Comparison of ENCODE assay signal across 9 cellular contexts in genomic region chr2:69054431-69054830, GRCh38. TPM values are rescaled to one million over a fixed set of nuclear protein-coding genes. Genes with fewer than 3 reads are reported as not detected.
DNase-seq lines count a peak whose midpoint lies in the region; ATAC-seq and TF ChIP-seq lines count a peak whose summit lies in the region.
"Had no signal": no experiment of that assay in that cellular context is flagged by ENCODE, and none has a peak within 500 bp of the region (broad histone marks: within the 10 kb centered on the region; RNA-seq: fewer than 3 reads in every experiment).

No MANE protein-coding gene starts in this region.

- no peak overlapping the region for H3K4me3 ChIP-seq in endodermal cell (ENCODE audit: low read length)

- H3K36me3 Mint-ChIP-seq in endodermal cell (ENCODE audit: low read depth), result peaks cover 19% of the 10 kb centered on the region

- no peak for TF ChIP-seq CTCF in endodermal cell (conservative IDR thresholded peaks at IDR 0.05)

- H3K4me1 ChIP-seq in endodermal cell (ENCODE audit: control insufficient read depth, insufficient read depth, low read length), result no peaks in the 10 kb centered on the region

- no peak overlapping the region for H3K9ac ChIP-seq in endodermal cell (ENCODE audit: extremely low read depth, low read length, poor library complexity, severe bottlenecking)

- WGBS in endodermal cell (ENCODE audit: insufficient coverage in 1 of 2, insufficient read length in 1 of 2), 2 experiments, result 80 to 92% methylated on average over 1 to 2 of the region's 2 CpGs

- peaks cover 5% of the 10 kb centered on the region for H3K9me3 ChIP-seq in endodermal cell (ENCODE audit: control insufficient read depth, low read length)

- no peak overlapping the region for H3K4me3 Mint-ChIP-seq in endodermal cell

- H3K36me3 ChIP-seq in endodermal cell (ENCODE audit: control insufficient read depth, insufficient read depth, low read length), result no peaks in the 10 kb centered on the region

- H3K27ac ChIP-seq in endodermal cell (ENCODE audit: low read depth, low read length), result no peak overlapping the region

- H3K27me3 Mint-ChIP-seq in endodermal cell (ENCODE audit: insufficient read depth), result no peaks in the 10 kb centered on the region

- H3K27ac Mint-ChIP-seq in endodermal cell, result no peak overlapping the region

- ATAC-seq in GM18858 (IDR thresholded peaks at IDR 0.05; ENCODE audit: unreplicated experiment), result peak; percentile 92
- peak; percentile 62 for ATAC-seq in GM21576 (IDR thresholded peaks at IDR 0.05; ENCODE audit: unreplicated experiment)

- no peaks in the 10 kb centered on the region for H3K27me3 ChIP-seq in endodermal cell (ENCODE audit: control insufficient read depth, insufficient read depth, low read length, poor library complexity, severe bottlenecking)

- no peaks in the 10 kb centered on the region for H3K9me3 Mint-ChIP-seq in endodermal cell

- DNase-seq in MV-4-11 (lab: John Stamatoyannopoulos, UW) (peak; percentile 51), myocyte (ENCODE audit: low read depth) (peak; percentile 79), endodermal cell (no peak), NOMO-1 treated with dmso at 0.1 percent for 144 hours (lab: John Stamatoyannopoulos, UW; ENCODE audit: unreplicated experiment) (no peak)
- no peak for DNase-seq in effector CD4-positive, alpha-beta T cell
- no peak for DNase-seq in activated CD8-positive, alpha-beta memory T cell treated with anti-CD3 and anti-CD28 coated beads for 24 hours
- DNase-seq: NCI-H1105 treated with DMSO at 0.1 percent for 48 hours had no signal

- no peaks in the 10 kb centered on the region for H3K4me1 Mint-ChIP-seq in endodermal cell

RNA-seq across cellular contexts. Expression of gene ANTXR1, which starts 41.5 kb away (rescaled TPM):
- total RNA-seq in myocyte, result 91.9 and 94.7 TPM in 2 replicates
- polyA plus RNA-seq in myocyte (2012), result 432 TPM
- 10 to 100 TPM; 48.3 to 54.5 TPM for total RNA-seq in endodermal cell
- polyA plus RNA-seq in endodermal cell (2013, experiment 1 of 2), result 51.8 TPM
- polyA plus RNA-seq in endodermal cell (2013, experiment 2 of 2), result 46.2 TPM

Comparison
In these comparisons a context has a peak if more than half of its experiments do, and no peak if none do; other contexts are left out.
1. DNase-seq: peak in MV-4-11 (single experiment) and myocyte (single experiment); none in endodermal cell (single experiment), NOMO-1 treated with dmso at 0.1 percent for 144 hours (single experiment), effector CD4-positive, alpha-beta T cell (single experiment) and activated CD8-positive, alpha-beta memory T cell treated with anti-CD3 and anti-CD28 coated beads for 24 hours (single experiment).